8 cellular contexts compared by ENCODE assay signal in the genomic region with DNA sequence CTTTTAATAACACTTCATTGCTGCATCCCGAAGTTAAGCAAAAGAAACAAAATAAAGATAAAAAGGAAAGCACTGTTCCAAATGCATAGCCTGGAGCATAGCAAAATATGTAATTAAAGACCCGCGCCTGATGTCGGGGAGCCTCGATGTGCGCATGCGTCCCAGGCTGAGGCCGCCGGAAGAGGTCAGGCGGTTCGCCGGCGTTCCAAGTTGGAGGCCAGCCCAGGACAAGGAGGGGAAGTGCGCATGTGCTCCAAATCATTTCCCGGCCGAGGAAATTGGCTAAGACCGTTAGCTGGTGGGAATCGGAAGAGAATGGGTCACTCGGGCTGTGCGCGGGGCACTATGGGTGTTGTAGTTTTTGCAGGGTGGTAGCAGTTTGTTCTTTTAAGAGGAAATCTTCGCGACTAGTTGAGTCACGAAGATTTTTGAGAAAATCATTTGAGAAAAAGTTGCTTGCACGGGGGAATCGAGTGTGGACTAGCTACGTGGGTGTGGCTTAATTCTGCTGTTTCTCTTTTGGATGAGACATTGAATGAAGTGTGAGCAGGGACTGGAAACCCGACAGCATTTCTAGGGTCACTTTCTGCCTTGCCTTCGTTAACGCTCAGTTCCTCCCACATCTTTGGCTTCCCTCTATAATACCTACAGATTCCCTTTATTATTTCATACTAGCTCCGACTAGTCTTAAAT. TPM values are rescaled to one million over a fixed set of nuclear protein-coding genes. Genes with fewer than 3 reads are reported as not detected.
A peak's percentile ranks its signal among the peaks of the same experiment; 100 is the strongest.
DNase-seq lines count a peak whose midpoint lies in the region; ATAC-seq and TF ChIP-seq lines count a peak whose summit lies in the region.

No MANE protein-coding gene starts in this region.

- H3K9me3 Mint-ChIP-seq in CD14-positive monocyte: peaks cover 14 to 31% (median 19%) of the 10 kb centered on the region in 7 donors

- H3K4me3 ChIP-seq in WERI-Rb-1 (ENCODE audit: low read depth, low read length) (peak overlapping the region; percentile 20), iPS-15b (ENCODE audit: low read depth, low read length) (peak overlapping the region; percentile 61), gastrocnemius medialis (peak overlapping the region; percentile 56 to 62 (median 58))

- peak; percentile 99 to 100 for ATAC-seq in gastrocnemius medialis
- no peak for ATAC-seq in GM18520 (IDR thresholded peaks at IDR 0.05; ENCODE audit: unreplicated experiment)

- H3K4me1 Mint-ChIP-seq in CD14-positive monocyte: peaks cover 78% of the 10 kb centered on the region

- H3K36me3 ChIP-seq in WERI-Rb-1: no peaks in the 10 kb centered on the region
- no peaks in the 10 kb centered on the region for H3K36me3 ChIP-seq in iPS-15b (ENCODE audit: control insufficient read depth, insufficient read depth, low read length)
- H3K36me3 ChIP-seq in gastrocnemius medialis: no peaks in the 10 kb centered on the region

- H3K9me3 ChIP-seq in WERI-Rb-1 (ENCODE audit: severe bottlenecking): peaks cover 23% of the 10 kb centered on the region
- no peaks in the 10 kb centered on the region for H3K9me3 ChIP-seq in iPS-15b (ENCODE audit: control insufficient read depth, insufficient read depth, low read length)
- no peaks in the 10 kb centered on the region for H3K9me3 ChIP-seq in gastrocnemius medialis

- H3K27me3 ChIP-seq in WERI-Rb-1 (ENCODE audit: insufficient read depth, low read depth, severe bottlenecking): peaks cover 100% of the 10 kb centered on the region
- H3K27me3 ChIP-seq in iPS-15b (ENCODE audit: control insufficient read depth, insufficient read depth, low read length): peaks cover 42% of the 10 kb centered on the region
- H3K27me3 ChIP-seq in gastrocnemius medialis: no peaks in the 10 kb centered on the region

- H3K27ac Mint-ChIP-seq in CD14-positive monocyte: peak overlapping the region; percentile 92 to 99 (median 98)

- H3K27me3 Mint-ChIP-seq in CD14-positive monocyte (ENCODE audit: low read depth in 3 of 3): peaks cover 0 to 2% (median 0%) of the 10 kb centered on the region in 3 donors

- in situ Hi-C loops in T47D (cut with HindIII; ENCODE audit: low pct_unique_long_range_greater_than_20kb, low sequenced_read_pairs): no loop called here
- in situ Hi-C loops in gastrocnemius medialis (cut with MboI; ENCODE audit: low sequenced_read_pairs in 4 of 4): no loop called here

- H3K9ac ChIP-seq in iPS-15b (ENCODE audit: low read depth, low read length): no peak overlapping the region

- TF ChIP-seq POLR2A in gastrocnemius medialis (IDR thresholded peaks at IDR 0.05): peak in 1 of 2 donors; percentile 7

- peak overlapping the region; percentile 75 to 76 for H3K4me3 Mint-ChIP-seq in CD14-positive monocyte

- H3K4me1 ChIP-seq in iPS-15b (ENCODE audit: control insufficient read depth, insufficient read depth, low read length): peaks cover 3% of the 10 kb centered on the region
- H3K4me1 ChIP-seq in gastrocnemius medialis: peaks cover 5 to 23% of the 10 kb centered on the region in 2 donors

- H3K36me3 Mint-ChIP-seq in CD14-positive monocyte: peaks cover 5 to 10% of the 10 kb centered on the region in 2 donors

- intact Hi-C loops in CD14-positive monocyte (cut with micrococcal nuclease) (loop anchor here in 1 of 2 donors (2.0 kb wide), 2 partner anchors 13 to 35 kb away; no protein-coding TSS in a partner anchor), gastrocnemius medialis (cut with DNase I; ENCODE audit: low total_unique reads) (loop anchor here (1.0 kb wide), 1 partner anchor 28 kb away; no protein-coding TSS in a partner anchor)

- H3K27ac ChIP-seq in WERI-Rb-1 (no peak overlapping the region), gastrocnemius medialis (peak overlapping the region; percentile 68 to 84 (median 72))

- DNase-seq in CD14-positive monocyte (ENCODE audit: low spot score) (peak; percentile 93), GOT3 (lab: John Stamatoyannopoulos, UW) (peak; percentile 82), NCI-H2081 treated with DMSO at 0.1 percent for 48 hours (lab: John Stamatoyannopoulos, UW) (peak; percentile 10), WERI-Rb-1 (peak; percentile 88), T47D (ENCODE audit: low read depth in 1 of 2, low spot score in 1 of 2) (peak; percentile 72 to 94), gastrocnemius medialis (peak; percentile 90 to 94)

- TF ChIP-seq CTCF in CD14-positive monocyte (IDR thresholded peaks at IDR 0.05): no peak
- no peak for TF ChIP-seq CTCF in WERI-Rb-1 (IDR thresholded peaks at IDR 0.05; ENCODE audit: low read depth, low read length)
- no peak for TF ChIP-seq CTCF in gastrocnemius medialis (IDR thresholded peaks at IDR 0.05 in 4 of 5, conservative IDR thresholded peaks at IDR 0.05 in 1 of 5)

RNA-seq across cellular contexts. Expression of a gene that starts 31.0 kb away (rescaled TPM):
- polyA plus RNA-seq in CD14-positive monocyte: 100 to 1,000 TPM; 121 to 134 TPM
- under 1 TPM in 2 of 4 donors, not detected in 2; 0.58 to 0.82 TPM for total RNA-seq in gastrocnemius medialis

Comparison
In these comparisons a context has a peak if more than half of its experiments do, and no peak if none do; other contexts are left out.
1. DNase-seq: peak in every context shown above with its lines; median percentile 93 in CD14-positive monocyte; 92 in gastrocnemius medialis; 88 in WERI-Rb-1; 83 in T47D; 82 in GOT3; 10 in NCI-H2081 treated with DMSO at 0.1 percent for 48 hours.